14 cellular contexts compared by ENCODE assay signal in the genomic region with DNA sequence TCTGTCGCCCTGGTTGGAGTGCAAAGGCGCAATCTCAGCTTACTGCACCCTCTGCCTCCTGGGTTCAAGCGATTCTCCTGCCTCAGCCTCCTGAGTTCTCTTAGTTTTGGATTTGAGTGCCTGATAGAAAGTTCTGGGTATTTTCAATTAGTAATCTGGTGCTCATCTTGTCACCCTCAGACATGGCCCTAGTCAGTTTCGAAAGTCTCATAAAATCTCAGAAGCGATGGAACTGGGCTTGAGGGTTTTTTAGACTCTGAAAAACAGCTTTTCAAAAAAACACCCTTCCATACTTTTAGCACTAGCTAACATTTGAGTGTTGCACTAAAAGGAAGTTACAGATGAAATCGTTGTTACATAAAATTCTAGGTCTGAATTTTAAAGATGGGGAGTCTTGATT. TPM values are rescaled to one million over a fixed set of nuclear protein-coding genes. Genes with fewer than 3 reads are reported as not detected.
DNase-seq lines count a peak whose midpoint lies in the region; ATAC-seq and TF ChIP-seq lines count a peak whose summit lies in the region.
"Had no signal": no experiment of that assay in that cellular context is flagged by ENCODE, and none has a peak within 500 bp of the region (broad histone marks: within the 10 kb centered on the region; RNA-seq: fewer than 3 reads in every experiment).

No MANE protein-coding gene starts in this region.

- no peak overlapping the region for H3K27ac ChIP-seq in BLaER1
- H3K27ac ChIP-seq in trophoblast cell (ENCODE audit: low read depth, low read length): no peak overlapping the region
- H3K27ac ChIP-seq: foreskin keratinocyte, left ventricle myocardium inferior, parathyroid adenoma, upper lobe of right lung had no signal

- no peak for TF ChIP-seq CTCF in omental fat pad (IDR thresholded peaks at IDR 0.05)

- no peak overlapping the region for H3K4ac ChIP-seq in trophoblast cell (ENCODE audit: low read depth, low read length)

- peak; percentile 56 for ATAC-seq in GM19023 (IDR thresholded peaks at IDR 0.05; ENCODE audit: unreplicated experiment)
- ATAC-seq in HG02571 (IDR thresholded peaks at IDR 0.05; ENCODE audit: unreplicated experiment): peak; percentile 50
- ATAC-seq in HG03354 (IDR thresholded peaks at IDR 0.05; ENCODE audit: poor library complexity, severe bottlenecking, unreplicated experiment): peak; percentile 71
- ATAC-seq in omental fat pad (ENCODE audit: low FRiP score): no peak
- ATAC-seq: foreskin keratinocyte, PC-3 had no signal

- peaks cover 12% of the 10 kb centered on the region; the same call in 1 of the 2 replicates for H4K20me1 ChIP-seq in BLaER1

- H3K79me2 ChIP-seq in trophoblast cell (ENCODE audit: control insufficient read depth, insufficient read depth, low read length, poor library complexity): no peaks in the 10 kb centered on the region
- H3K79me2 ChIP-seq: parathyroid adenoma had no signal

- no peaks in the 10 kb centered on the region for H3K79me1 ChIP-seq in trophoblast cell (ENCODE audit: low read length)

- no peak overlapping the region for H4K12ac ChIP-seq in trophoblast cell (ENCODE audit: low read depth, low read length)

- H2BK5ac ChIP-seq in trophoblast cell (ENCODE audit: low read depth, low read length, poor library complexity): no peak overlapping the region

- H3K4me3 ChIP-seq in BLaER1 (no peak overlapping the region), trophoblast cell (ENCODE audit: low read depth, low read length) (no peak overlapping the region)
- H3K4me3 ChIP-seq: left ventricle myocardium inferior, upper lobe of right lung had no signal

- no peak for DNase-seq in effector CD4-positive, alpha-beta T cell
- no peak for DNase-seq in stimulated activated CD4-positive, alpha-beta T cell treated with anti-CD3 and anti-CD28 coated beads, Interleukin-15, amount 100 ng/mL, for 24 hours
- DNase-seq in omental fat pad (ENCODE audit: low spot score): no peak
- DNase-seq in trophoblast cell: no peak
- DNase-seq: foreskin keratinocyte, left ventricle myocardium inferior, NCI-H1436, PC-3, upper lobe of right lung had no signal

- no peak overlapping the region for H3K14ac ChIP-seq in trophoblast cell (ENCODE audit: low read length)

- H3K9me3 ChIP-seq in BLaER1 (no peaks in the 10 kb centered on the region), trophoblast cell (ENCODE audit: insufficient read depth, low read depth, low read length) (no peaks in the 10 kb centered on the region)
- H3K9me3 ChIP-seq: left ventricle myocardium inferior, upper lobe of right lung had no signal

- H2BK12ac ChIP-seq in trophoblast cell (ENCODE audit: low read length): no peak overlapping the region

- no peak overlapping the region for H2AK5ac ChIP-seq in trophoblast cell (ENCODE audit: low read length)

- WGBS in trophoblast cell (ENCODE audit: extremely low coverage, insufficient coverage, insufficient read length): no CpG with 5 or more reads among the region's 6 CpGs

- H3K4me2 ChIP-seq in BLaER1: peak overlapping the region; percentile 64
- no peak overlapping the region for H3K4me2 ChIP-seq in trophoblast cell (ENCODE audit: low read length)

- H3K18ac ChIP-seq in trophoblast cell (ENCODE audit: low read length): no peak overlapping the region

- H3K27me3 ChIP-seq in BLaER1: no peaks in the 10 kb centered on the region; the same call in 1 of the 2 replicates
- no peaks in the 10 kb centered on the region for H3K27me3 ChIP-seq in trophoblast cell (ENCODE audit: insufficient read depth, low read length)
- H3K27me3 ChIP-seq: upper lobe of right lung had no signal

- H3K36me3 ChIP-seq in BLaER1: no peaks in the 10 kb centered on the region
- H3K36me3 ChIP-seq in trophoblast cell (ENCODE audit: control insufficient read depth in 1 of 2, insufficient read depth in 2 of 2, low read length in 2 of 2): no peaks in the 10 kb centered on the region
- H3K36me3 ChIP-seq: left ventricle myocardium inferior, upper lobe of right lung had no signal

- H3K4me1 ChIP-seq in BLaER1 (peaks cover 16% of the 10 kb centered on the region), trophoblast cell (ENCODE audit: control insufficient read depth in 1 of 2, insufficient read depth in 2 of 2, low read length in 2 of 2) (no peaks in the 10 kb centered on the region)
- H3K4me1 ChIP-seq: foreskin keratinocyte, left ventricle myocardium inferior, parathyroid adenoma, upper lobe of right lung had no signal

- no peak overlapping the region for H3K23ac ChIP-seq in trophoblast cell (ENCODE audit: low read length)

- H4K91ac ChIP-seq in trophoblast cell (ENCODE audit: low read depth, low read length): no peak overlapping the region

- H3K9ac ChIP-seq in BLaER1: no peak overlapping the region
- no peak overlapping the region for H3K9ac ChIP-seq in trophoblast cell (ENCODE audit: low read length)
- H3K9ac ChIP-seq: parathyroid adenoma had no signal

- H2AFZ ChIP-seq in trophoblast cell (ENCODE audit: insufficient read depth, low read length, poor library complexity): no peak overlapping the region
- H2AFZ ChIP-seq: parathyroid adenoma had no signal

- no peak overlapping the region for H2BK120ac ChIP-seq in trophoblast cell (ENCODE audit: insufficient read depth, low read length, poor library complexity)

- H4K8ac ChIP-seq in trophoblast cell (ENCODE audit: low read depth, low read length): no peak overlapping the region

RNA-seq across cellular contexts. Expression of a gene that starts 9.4 kb away (rescaled TPM):
- total RNA-seq in omental fat pad: 10 to 100 TPM; 16.2 to 32.5 (median 30.4) TPM
- 94.7 and 97.3 TPM in 2 replicates for polyA plus RNA-seq in trophoblast cell (2013)
